In genomic region chr10:50508315-50509051, GRCh38 we compare ENCODE assay signal across 9 cellular contexts.
DNase-seq lines count a peak whose midpoint lies in the region; ATAC-seq, FAIRE-seq and TF ChIP-seq lines count a peak whose summit lies in the region.
"Had no signal": no experiment of that assay in that cellular context is flagged by ENCODE, and none has a peak within 500 bp of the region (broad histone marks: within the 10 kb centered on the region; RNA-seq: fewer than 3 reads in every experiment).

No MANE protein-coding gene starts in this region.

- ATAC-seq in activated CD4-positive, alpha-beta T cell treated with anti-CD3 and anti-CD28 coated beads for 36 hours: peak; percentile 56
- peak; percentile 63 for ATAC-seq in HG02623 (IDR thresholded peaks at IDR 0.05; ENCODE audit: unreplicated experiment)

- no peak overlapping the region for H3K4me3 Mint-ChIP-seq in activated CD4-positive, alpha-beta T cell treated with anti-CD3 and anti-CD28 coated beads for 36 hours
- H3K4me3 Mint-ChIP-seq in endothelial cell (ENCODE audit: unreplicated experiment): no peak overlapping the region

- H3K9me3 Mint-ChIP-seq in activated CD4-positive, alpha-beta T cell treated with anti-CD3 and anti-CD28 coated beads for 36 hours (ENCODE audit: low read depth): no peaks in the 10 kb centered on the region
- no peaks in the 10 kb centered on the region for H3K9me3 Mint-ChIP-seq in endothelial cell (ENCODE audit: unreplicated experiment)
- H3K9me3 Mint-ChIP-seq: brain had no signal

- H3K9me3 ChIP-seq in small intestine (ENCODE audit: control insufficient read depth, low read depth): no peaks in the 10 kb centered on the region

- H3K4me1 Mint-ChIP-seq in activated CD4-positive, alpha-beta T cell treated with anti-CD3 and anti-CD28 coated beads for 36 hours: peaks cover 68% of the 10 kb centered on the region
- H3K4me1 Mint-ChIP-seq in endothelial cell (ENCODE audit: unreplicated experiment): peaks cover 3% of the 10 kb centered on the region

- TF ChIP-seq CTCF in endothelial cell (IDR thresholded peaks at IDR 0.05; ENCODE audit: unreplicated experiment): no peak

- H3K27me3 Mint-ChIP-seq in activated CD4-positive, alpha-beta T cell treated with anti-CD3 and anti-CD28 coated beads for 36 hours: peaks cover 3% of the 10 kb centered on the region
- peaks cover 1% of the 10 kb centered on the region for H3K27me3 Mint-ChIP-seq in endothelial cell (ENCODE audit: unreplicated experiment)
- H3K27me3 Mint-ChIP-seq: brain had no signal

- H3K27me3 ChIP-seq in small intestine (ENCODE audit: control insufficient read depth in 2 of 2, insufficient read depth in 2 of 2, low read length in 2 of 2): no peaks in the 10 kb centered on the region

- 63 to 71% (median 64%) methylated on average over 5 of the region's 5 CpGs for WGBS in small intestine, 3 donors

- H3K27ac Mint-ChIP-seq in activated CD4-positive, alpha-beta T cell treated with anti-CD3 and anti-CD28 coated beads for 36 hours: no peak overlapping the region
- H3K27ac Mint-ChIP-seq in endothelial cell (ENCODE audit: unreplicated experiment): no peak overlapping the region

- CTCF ChIA-PET in activated CD4-positive, alpha-beta T cell treated with anti-CD3 and anti-CD28 coated beads for 36 hours (lab: Charles Lee): interaction anchor here (0.8 to 1.0 kb wide), 2 partner anchors 9 to 28 kb away, joined by 3 read pairs; no protein-coding TSS in a partner anchor

- no peak for FAIRE-seq in small intestine (lab: Jason Lieb, UNC)

- no peak overlapping the region for H3K4me3 ChIP-seq in small intestine (ENCODE audit: low read depth in 1 of 2, low read length in 2 of 2)

- peaks cover 8 to 36% of the 10 kb centered on the region in 2 donors for H3K4me1 ChIP-seq in small intestine (ENCODE audit: control insufficient read depth in 2 of 2, insufficient read depth in 1 of 2, low read depth in 1 of 2, low read length in 1 of 2)

- DNase-seq in activated CD4-positive, alpha-beta T cell treated with anti-CD3 and anti-CD28 coated beads for 36 hours: peak; percentile 61
- DNase-seq in activated CD4-positive, alpha-beta T cell treated with anti-CD3 and anti-CD28 coated beads, Interleukin-2, amount 50 U/mL, for 1 hour: no peak
- DNase-seq in T-helper 22 cell (ENCODE audit: low read depth) (peak; percentile 21), small intestine (peak; percentile 31), SIG-M5 (lab: John Stamatoyannopoulos, UW) (no peak), endothelial cell (ENCODE audit: low spot score) (no peak), anterior cingulate cortex (lab: John Stamatoyannopoulos, UW) (no peak)

- H3K36me3 ChIP-seq in small intestine (ENCODE audit: control insufficient read depth in 2 of 2, insufficient read depth in 2 of 2, low read length in 2 of 2): no peaks in the 10 kb centered on the region

- intact Hi-C loops in activated CD4-positive, alpha-beta T cell treated with anti-CD3 and anti-CD28 coated beads for 36 hours (cut with DNase I, micrococcal nuclease): loop anchor here (1.0 kb wide), 3 partner anchors 32 to 128 kb away; no protein-coding TSS in a partner anchor

- H3K27ac ChIP-seq in small intestine (ENCODE audit: low read depth in 1 of 2, low read length in 1 of 2): peak overlapping the region in 1 of 2 donors; percentile 27

- POLR2A ChIA-PET in activated CD4-positive, alpha-beta T cell treated with anti-CD3 and anti-CD28 coated beads for 36 hours (lab: Charles Lee): interaction anchor here (1.0 to 1.3 kb wide), 2 partner anchors 31 to 111 kb away, joined by 3 read pairs; no protein-coding TSS in a partner anchor

- H3K36me3 Mint-ChIP-seq in activated CD4-positive, alpha-beta T cell treated with anti-CD3 and anti-CD28 coated beads for 36 hours (ENCODE audit: low read depth): no peaks in the 10 kb centered on the region
- H3K36me3 Mint-ChIP-seq in endothelial cell (ENCODE audit: low read depth, unreplicated experiment): no peaks in the 10 kb centered on the region
- H3K36me3 Mint-ChIP-seq: brain had no signal

Comparison
In these comparisons a context has a peak if more than half of its experiments do, and no peak if none do; other contexts are left out.
1. DNase-seq: peak in activated CD4-positive, alpha-beta T cell treated with anti-CD3 and anti-CD28 coated beads for 36 hours (single experiment), T-helper 22 cell (single experiment) and small intestine (single experiment); none in activated CD4-positive, alpha-beta T cell treated with anti-CD3 and anti-CD28 coated beads, Interleukin-2, amount 50 U/mL, for 1 hour (single experiment), SIG-M5 (single experiment), endothelial cell (single experiment) and anterior cingulate cortex (0 of 58).